In genomic region chr9:5629312-5630037, GRCh38 we compare ENCODE assay signal across 1 cellular context.
TF ChIP-seq lines count a peak whose summit lies in the region.

No MANE protein-coding gene starts in this region.

TF ChIP-seq in HepG2, 621 proteins besides CTCF, POLR2A, EP300 and RAD21 (continued from another document and continues in another):
- TF ChIP-seq ATRX (CRISPR knock-in tag; IDR thresholded peaks at IDR 0.05; ENCODE audit: borderline replicate concordance): no peak
- peak; percentile 4; the same call in 1 of the 2 replicates for TF ChIP-seq NAIF1 (CRISPR knock-in tag; IDR thresholded peaks at IDR 0.05; ENCODE audit: borderline replicate concordance)
- 0 out of 2 replicates have a peak, but pooled peaks have one; percentile 8 for TF ChIP-seq CREB3 (CRISPR knock-in tag; IDR thresholded peaks at IDR 0.05)
- 0 out of 2 replicates have a peak, but pooled peaks have one; percentile 10 for TF ChIP-seq GFI1 (CRISPR knock-in tag; IDR thresholded peaks at IDR 0.05; ENCODE audit: borderline replicate concordance)
- 0 out of 2 replicates have a peak, but pooled peaks have one; percentile 24 for TF ChIP-seq ZFP90 (CRISPR knock-in tag; IDR thresholded peaks at IDR 0.05; ENCODE audit: borderline replicate concordance)
- peak; percentile 53; the same call in 1 of the 2 replicates for TF ChIP-seq CSRNP1 (CRISPR knock-in tag; IDR thresholded peaks at IDR 0.05)
- no peak for TF ChIP-seq ZNF710 (CRISPR knock-in tag; IDR thresholded peaks at IDR 0.05; ENCODE audit: borderline replicate concordance)
- no peak for TF ChIP-seq USF2 (IDR thresholded peaks at IDR 0.05; ENCODE audit: low read depth, low read length)
- TF ChIP-seq USF2 (CRISPR knock-in tag; IDR thresholded peaks at IDR 0.05; ENCODE audit: borderline replicate concordance): no peak
- 0 out of 2 replicates have a peak, but pooled peaks have one; percentile 4 for TF ChIP-seq ZNF414 (CRISPR knock-in tag; IDR thresholded peaks at IDR 0.05)
- TF ChIP-seq ZNF503 (CRISPR knock-in tag; IDR thresholded peaks at IDR 0.05): peak; percentile 45
- TF ChIP-seq MXD4 (CRISPR knock-in tag; IDR thresholded peaks at IDR 0.05): 0 out of 2 replicates have a peak, but pooled peaks have one; percentile 8
- TF ChIP-seq MTF1 (CRISPR knock-in tag; IDR thresholded peaks at IDR 0.05): 0 out of 2 replicates have a peak, but pooled peaks have one; percentile 23
- peak; percentile 18; the same call in 1 of the 2 replicates for TF ChIP-seq ZBTB25 (CRISPR knock-in tag; IDR thresholded peaks at IDR 0.05)
- TF ChIP-seq MED8 (CRISPR knock-in tag; IDR thresholded peaks at IDR 0.05; ENCODE audit: insufficient replicate concordance): peak; percentile 12
- no peak for TF ChIP-seq MLLT10 (CRISPR knock-in tag; IDR thresholded peaks at IDR 0.05)
- TF ChIP-seq MEIS2 (CRISPR knock-in tag; IDR thresholded peaks at IDR 0.05): no peak
- TF ChIP-seq SALL2 (CRISPR knock-in tag; IDR thresholded peaks at IDR 0.05): 0 out of 2 replicates have a peak, but pooled peaks have one; percentile 23
- TF ChIP-seq FOXC1 (CRISPR knock-in tag; IDR thresholded peaks at IDR 0.05; ENCODE audit: borderline replicate concordance): 0 out of 2 replicates have a peak, but pooled peaks have one; percentile 14
- peak; percentile 29 for TF ChIP-seq AGO1 (IDR thresholded peaks at IDR 0.05; ENCODE audit: low read depth, low read length, poor library complexity, severe bottlenecking)
- TF ChIP-seq HOXA5 (CRISPR knock-in tag; IDR thresholded peaks at IDR 0.05): peak; percentile 49; the same call in 1 of the 2 replicates
- 0 out of 4 replicates have a peak, but pooled peaks of 1 of the 2 experiments have one; percentile 15 for TF ChIP-seq HMGXB4 (CRISPR knock-in tag; IDR thresholded peaks at IDR 0.05; ENCODE audit: borderline replicate concordance in 1 of 2, low read depth in 1 of 2)
- peak; percentile 84; the same call in 1 of the 2 replicates for TF ChIP-seq EEA1 (CRISPR knock-in tag; IDR thresholded peaks at IDR 0.05; ENCODE audit: borderline replicate concordance)
- 0 out of 2 replicates have a peak, but pooled peaks have one; percentile 44 for TF ChIP-seq KAT7 (CRISPR knock-in tag; IDR thresholded peaks at IDR 0.05; ENCODE audit: borderline replicate concordance)
- peak; percentile 0; the same call in 1 of the 2 replicates for TF ChIP-seq SIN3A (IDR thresholded peaks at IDR 0.05; ENCODE audit: borderline replicate concordance, low read depth, low read length)
- no peak for TF ChIP-seq AHDC1 (CRISPR knock-in tag; IDR thresholded peaks at IDR 0.05; ENCODE audit: borderline replicate concordance)
- TF ChIP-seq ZC3H13 (CRISPR knock-in tag; IDR thresholded peaks at IDR 0.05): no peak
- peak; percentile 62; the same call in 1 of the 2 replicates for TF ChIP-seq NKX3-1 (CRISPR knock-in tag; IDR thresholded peaks at IDR 0.05)
- no peak for TF ChIP-seq ZFP41 (CRISPR knock-in tag; IDR thresholded peaks at IDR 0.05; ENCODE audit: borderline replicate concordance)
- TF ChIP-seq RBFOX2 (IDR thresholded peaks at IDR 0.05; ENCODE audit: low read depth, low read length): peak; percentile 9; the same call in 1 of the 2 replicates
- 0 out of 2 replicates have a peak, but pooled peaks have one; percentile 14 for TF ChIP-seq ZFP82 (CRISPR knock-in tag; IDR thresholded peaks at IDR 0.05; ENCODE audit: borderline replicate concordance)
- peak; percentile 47 for TF ChIP-seq U2AF1 (optimal IDR thresholded peaks at IDR 0.05; ENCODE audit: low read depth, low read length)
- TF ChIP-seq UBTF (CRISPR knock-in tag; IDR thresholded peaks at IDR 0.05): peak; percentile 76; the same call in 1 of the 2 replicates
